12 cellular contexts compared by ENCODE assay signal in the genomic region with DNA sequence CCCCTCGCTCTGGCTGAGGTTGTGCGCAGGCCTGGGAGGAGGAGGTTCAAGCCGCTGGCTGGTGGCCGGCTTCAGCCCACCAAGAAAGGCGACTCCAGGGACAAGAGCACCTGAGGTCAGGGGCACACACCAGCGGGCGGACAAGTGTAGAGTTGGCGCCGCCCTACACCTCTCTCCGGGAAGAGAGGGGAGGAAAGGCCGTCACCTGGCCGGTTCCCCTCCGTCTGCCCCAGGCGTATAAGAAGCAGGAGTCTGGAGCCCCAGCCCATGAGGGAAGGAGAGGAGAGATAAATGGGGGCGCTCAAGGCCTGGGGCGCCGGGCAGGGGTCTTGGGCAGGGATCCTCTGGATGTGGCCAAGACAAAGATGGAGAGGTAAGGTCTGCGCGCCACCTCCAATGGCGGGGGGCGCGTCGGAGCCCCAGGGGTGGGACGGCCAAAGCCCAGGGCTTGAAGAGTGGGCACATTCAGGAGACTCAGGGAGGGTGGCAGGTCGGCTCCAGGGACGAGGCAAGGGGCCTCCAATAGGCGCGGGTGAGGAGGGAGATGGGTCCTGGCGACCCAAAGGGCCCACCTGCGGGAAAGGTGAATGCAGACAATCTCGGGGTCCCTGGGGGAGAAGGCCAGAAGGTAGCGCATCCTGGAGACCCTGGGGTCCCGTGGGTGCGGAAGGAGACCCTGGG. TPM values are rescaled to one million over a fixed set of nuclear protein-coding genes. Genes with fewer than 3 reads are reported as not detected.
DNase-seq lines count a peak whose midpoint lies in the region; ATAC-seq and TF ChIP-seq lines count a peak whose summit lies in the region.
"Had no signal": no experiment of that assay in that cellular context is flagged by ENCODE, and none has a peak within 500 bp of the region (broad histone marks: within the 10 kb centered on the region; RNA-seq: fewer than 3 reads in every experiment).

No MANE protein-coding gene starts in this region.

- no peak for DNase-seq in T-helper 1 cell
- no peak for DNase-seq in NCI-H510A treated with DMSO at 0.1 percent for 48 hours (lab: John Stamatoyannopoulos, UW)
- DNase-seq in cerebellum (ENCODE audit: low spot score): no peak
- DNase-seq: kidney glomerular epithelial cell, OCI-M1 had no signal

- H3K4me3 ChIP-seq in iPS-18c (ENCODE audit: insufficient read depth, low read depth, low read length) (peak overlapping the region; percentile 71), skeletal muscle tissue (ENCODE audit: low read length in 3 of 3) (peak overlapping the region in 2 of 3 donors; percentile 29 to 43)

- H3K9ac ChIP-seq in skeletal muscle tissue (ENCODE audit: low read depth in 1 of 3, low read length in 3 of 3): no peak overlapping the region

- no peak for TF ChIP-seq CTCF in VCaP (conservative IDR thresholded peaks at IDR 0.05)

- no peaks in the 10 kb centered on the region for H3K4me1 Mint-ChIP-seq in T-helper 1 cell treated with Interleukin-12 subunit alpha and Interleukin-12 subunit beta and Interleukin-4 antibody, amounts not matched to agents 30 μg/mL and 1 μg/mL, for 36 hours (ENCODE audit: low read depth)

- H3K36me3 Mint-ChIP-seq in T-helper 1 cell treated with Interleukin-12 subunit alpha and Interleukin-12 subunit beta and Interleukin-4 antibody, amounts not matched to agents 30 μg/mL and 1 μg/mL, for 36 hours (ENCODE audit: low read depth): no peaks in the 10 kb centered on the region

- no peak overlapping the region for H3K27ac Mint-ChIP-seq in T-helper 1 cell treated with Interleukin-12 subunit alpha and Interleukin-12 subunit beta and Interleukin-4 antibody, amounts not matched to agents 30 μg/mL and 1 μg/mL, for 36 hours

- no peaks in the 10 kb centered on the region for H3K9me3 Mint-ChIP-seq in T-helper 1 cell treated with Interleukin-12 subunit alpha and Interleukin-12 subunit beta and Interleukin-4 antibody, amounts not matched to agents 30 μg/mL and 1 μg/mL, for 36 hours

- no peaks in the 10 kb centered on the region for H3K36me3 ChIP-seq in skeletal muscle tissue (ENCODE audit: control insufficient read depth in 3 of 3, insufficient read depth in 3 of 3, low read length in 3 of 3)
- H3K36me3 ChIP-seq: right atrium auricular region had no signal

- peak overlapping the region; percentile 10 for H3K4me3 Mint-ChIP-seq in T-helper 1 cell treated with Interleukin-12 subunit alpha and Interleukin-12 subunit beta and Interleukin-4 antibody, amounts not matched to agents 30 μg/mL and 1 μg/mL, for 36 hours

- ATAC-seq in HG02852 (IDR thresholded peaks at IDR 0.05; ENCODE audit: unreplicated experiment): no peak
- ATAC-seq: HCT116 had no signal

- H3K9me3 ChIP-seq in iPS-18c (ENCODE audit: control insufficient read depth, insufficient read depth, low read length) (no peaks in the 10 kb centered on the region), skeletal muscle tissue (ENCODE audit: control insufficient read depth in 3 of 3, low read length in 3 of 3) (peaks cover 4 to 17% (median 9%) of the 10 kb centered on the region in 3 donors)

- peaks cover 19 to 31% (median 26%) of the 10 kb centered on the region in 3 donors for H3K27me3 ChIP-seq in skeletal muscle tissue (ENCODE audit: control insufficient read depth in 3 of 3, insufficient read depth in 3 of 3, low read length in 3 of 3)

- H3K4me1 ChIP-seq in skeletal muscle tissue (ENCODE audit: control insufficient read depth in 3 of 3, insufficient read depth in 3 of 3, low read length in 3 of 3): peaks cover 18 to 25% (median 18%) of the 10 kb centered on the region in 3 donors

- H3K27ac ChIP-seq in VCaP (peak overlapping the region; percentile 66; the same call in 1 of the 2 replicates), skeletal muscle tissue (ENCODE audit: low read depth, low read length) (no peak overlapping the region)
- H3K27ac ChIP-seq: right atrium auricular region had no signal

- peaks cover 74% of the 10 kb centered on the region for H3K27me3 Mint-ChIP-seq in T-helper 1 cell treated with Interleukin-12 subunit alpha and Interleukin-12 subunit beta and Interleukin-4 antibody, amounts not matched to agents 30 μg/mL and 1 μg/mL, for 36 hours (ENCODE audit: low read depth)

RNA-seq across cellular contexts. Expression of a gene that starts 0.8 kb away (rescaled TPM):
- 3.1 TPM for total RNA-seq in skeletal muscle tissue
- 25.8 TPM for total RNA-seq in cerebellum
